ENCODE assay signal across 8 cellular contexts in genomic region chr19:16495982-16496612, GRCh38. TPM values are rescaled to one million over a fixed set of nuclear protein-coding genes. Genes with fewer than 3 reads are reported as not detected.
A peak's percentile ranks its signal among the peaks of the same experiment; 100 is the strongest.
DNase-seq lines count a peak whose midpoint lies in the region; ATAC-seq and TF ChIP-seq lines count a peak whose summit lies in the region.

Gene C19orf44, plus strand, starts transcription at chr19:16496394. Its CDS starts 4,399 bp downstream, at chr19:16500793.
Gene CALR3, minus strand, starts transcription at chr19:16496167. Its CDS starts 38 bp downstream, at chr19:16496129.

- peak within 1 kb of the TSS; percentile 77 for H3K4me3 ChIP-seq in GM08714 (ENCODE audit: low read length)
- H3K4me3 ChIP-seq in SK-N-MC, result peak within 1 kb of the TSS; percentile 85
- peak within 1 kb of the TSS; percentile 79 for H3K4me3 ChIP-seq in suprapubic skin

- 0 out of 2 replicates have a peak within 1 kb of the TSS, but pooled peaks have one; percentile 50 for H3K27ac ChIP-seq in SK-N-MC
- H3K27ac ChIP-seq in suprapubic skin, result peak within 1 kb of the TSS; percentile 64

- no peaks in the 10 kb centered on the region for H3K27me3 Mint-ChIP-seq in activated naive CD4-positive, alpha-beta T cell treated with anti-CD3 and anti-CD28 coated beads, Interleukin-2, amount 50 U/mL, for 24 hours

- TF ChIP-seq POLR2A in suprapubic skin (IDR thresholded peaks at IDR 0.05), result no peak

- peak; percentile 97 for ATAC-seq in HG02588 (IDR thresholded peaks at IDR 0.05; ENCODE audit: unreplicated experiment)

- TF ChIP-seq CTCF in suprapubic skin (IDR thresholded peaks at IDR 0.05), result no peak

- DNase-seq in NCI-H1048 (lab: John Stamatoyannopoulos, UW) (peak; percentile 96), SK-N-MC (ENCODE audit: low read depth, low spot score) (peak; percentile 78), globus pallidus (ENCODE audit: low spot score) (peak; percentile 98), nucleus accumbens (lab: John Stamatoyannopoulos, UW) (peak; percentile 85 to 99 (median 97)), suprapubic skin (ENCODE audit: low spot score in 2 of 2) (peak; percentile 99)

- H3K27ac Mint-ChIP-seq in activated naive CD4-positive, alpha-beta T cell treated with anti-CD3 and anti-CD28 coated beads, Interleukin-2, amount 50 U/mL, for 24 hours, result peak within 1 kb of the TSS; percentile 87

- no peaks in the 10 kb centered on the region for H3K9me3 Mint-ChIP-seq in activated naive CD4-positive, alpha-beta T cell treated with anti-CD3 and anti-CD28 coated beads, Interleukin-2, amount 50 U/mL, for 24 hours

- peaks cover 12% of the 10 kb centered on the region for H3K4me1 ChIP-seq in suprapubic skin

- no peaks in the 10 kb centered on the region for H3K27me3 ChIP-seq in suprapubic skin

- peak within 1 kb of the TSS; percentile 95 for H3K4me3 Mint-ChIP-seq in activated naive CD4-positive, alpha-beta T cell treated with anti-CD3 and anti-CD28 coated beads, Interleukin-2, amount 50 U/mL, for 24 hours

- peak within 1 kb of the TSS; percentile 78 for H3K9ac ChIP-seq in SK-N-MC (ENCODE audit: insufficient read length)

- H3K36me3 ChIP-seq in SK-N-MC (ENCODE audit: insufficient read depth, low read length), result peaks cover 5% of the 10 kb centered on the region; the same call in 1 of the 2 replicates
- H3K36me3 ChIP-seq in suprapubic skin, result peaks cover 2% of the 10 kb centered on the region

- WGBS in suprapubic skin, result 2% methylated on average over 7 of the region's 52 CpGs

- TF ChIP-seq EP300 in suprapubic skin (IDR thresholded peaks at IDR 0.05), result no peak

- H3K4me1 Mint-ChIP-seq in activated naive CD4-positive, alpha-beta T cell treated with anti-CD3 and anti-CD28 coated beads, Interleukin-2, amount 50 U/mL, for 24 hours, result peaks cover 13% of the 10 kb centered on the region

- H3K36me3 Mint-ChIP-seq in activated naive CD4-positive, alpha-beta T cell treated with anti-CD3 and anti-CD28 coated beads, Interleukin-2, amount 50 U/mL, for 24 hours, result peaks cover 1% of the 10 kb centered on the region

- H3K9me3 ChIP-seq in SK-N-MC (ENCODE audit: low read depth, low read length), result no peaks in the 10 kb centered on the region
- no peaks in the 10 kb centered on the region for H3K9me3 ChIP-seq in suprapubic skin

RNA-seq across cellular contexts. Expression of gene C19orf44, which starts in this region (rescaled TPM):
- total RNA-seq in suprapubic skin, result 1 to 10 TPM; 2.7 to 7.4 (median 6.5) TPM

RNA-seq across cellular contexts. Expression of gene CALR3, which starts in this region (rescaled TPM):
- total RNA-seq in suprapubic skin, result not detected

Comparison
In these comparisons a context has a peak if more than half of its experiments do, and no peak if none do; other contexts are left out.
1. Peak in every context shown above with its lines: DNase-seq, ATAC-seq, H3K4me3 ChIP-seq and H3K27ac ChIP-seq.